Comparison of ENCODE assay signal across 2 cellular contexts in the genomic region with DNA sequence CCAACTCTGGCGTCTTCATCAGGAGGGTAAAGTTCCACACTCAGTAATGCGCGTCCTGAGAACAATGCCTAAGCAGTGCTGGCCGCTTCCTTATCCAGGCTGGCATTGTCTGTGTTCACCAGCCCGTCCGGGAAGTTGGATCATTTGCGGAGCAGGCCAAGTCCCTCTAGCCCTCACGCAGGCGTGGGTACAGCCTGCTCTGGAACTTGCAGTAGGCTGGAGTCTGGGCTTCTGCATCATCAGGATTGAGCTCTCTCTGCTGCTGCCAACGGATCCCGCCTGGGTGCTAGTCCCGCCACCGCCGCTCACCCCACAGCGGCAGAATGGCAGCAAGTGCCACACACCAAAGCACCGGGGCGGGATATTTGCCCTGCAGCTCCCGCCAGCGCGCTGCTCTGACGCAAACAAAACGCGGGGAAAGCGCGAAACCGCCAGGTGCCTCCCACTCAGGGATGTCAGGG.
TF ChIP-seq lines count a peak whose summit lies in the region.

No MANE protein-coding gene starts in this region.

TF ChIP-seq in SK-N-SH treated with all-trans-retinoic acid at 6 μM for 48 hours, 23 proteins besides CTCF, POLR2A, EP300 and RAD21 (continued from another document):
- TF ChIP-seq POU6F1 (CRISPR knock-in tag; IDR thresholded peaks at IDR 0.05; ENCODE audit: borderline replicate concordance, low read depth) (no peak), PPARA (CRISPR knock-in tag; IDR thresholded peaks at IDR 0.05; ENCODE audit: borderline replicate concordance) (no peak), GLIS3 (CRISPR knock-in tag; IDR thresholded peaks at IDR 0.05) (no peak), RARB (CRISPR knock-in tag; IDR thresholded peaks at IDR 0.05) (no peak), CSDC2 (CRISPR knock-in tag; IDR thresholded peaks at IDR 0.05) (no peak), ESRRG (CRISPR knock-in tag; IDR thresholded peaks at IDR 0.05) (no peak), ZNF70 (CRISPR knock-in tag; IDR thresholded peaks at IDR 0.05) (no peak), PATZ1 (CRISPR knock-in tag; IDR thresholded peaks at IDR 0.05; ENCODE audit: borderline replicate concordance) (no peak), ZFP3 (CRISPR knock-in tag; IDR thresholded peaks at IDR 0.05) (no peak), ZNF8 (CRISPR knock-in tag; IDR thresholded peaks at IDR 0.05) (no peak), OSR1 (CRISPR knock-in tag; IDR thresholded peaks at IDR 0.05) (no peak), SNAI2 (CRISPR knock-in tag; IDR thresholded peaks at IDR 0.05) (no peak), ZFP30 (CRISPR knock-in tag; IDR thresholded peaks at IDR 0.05) (no peak), ISL1 (CRISPR knock-in tag; IDR thresholded peaks at IDR 0.05) (no peak)
- TF ChIP-seq, protein P1, sequence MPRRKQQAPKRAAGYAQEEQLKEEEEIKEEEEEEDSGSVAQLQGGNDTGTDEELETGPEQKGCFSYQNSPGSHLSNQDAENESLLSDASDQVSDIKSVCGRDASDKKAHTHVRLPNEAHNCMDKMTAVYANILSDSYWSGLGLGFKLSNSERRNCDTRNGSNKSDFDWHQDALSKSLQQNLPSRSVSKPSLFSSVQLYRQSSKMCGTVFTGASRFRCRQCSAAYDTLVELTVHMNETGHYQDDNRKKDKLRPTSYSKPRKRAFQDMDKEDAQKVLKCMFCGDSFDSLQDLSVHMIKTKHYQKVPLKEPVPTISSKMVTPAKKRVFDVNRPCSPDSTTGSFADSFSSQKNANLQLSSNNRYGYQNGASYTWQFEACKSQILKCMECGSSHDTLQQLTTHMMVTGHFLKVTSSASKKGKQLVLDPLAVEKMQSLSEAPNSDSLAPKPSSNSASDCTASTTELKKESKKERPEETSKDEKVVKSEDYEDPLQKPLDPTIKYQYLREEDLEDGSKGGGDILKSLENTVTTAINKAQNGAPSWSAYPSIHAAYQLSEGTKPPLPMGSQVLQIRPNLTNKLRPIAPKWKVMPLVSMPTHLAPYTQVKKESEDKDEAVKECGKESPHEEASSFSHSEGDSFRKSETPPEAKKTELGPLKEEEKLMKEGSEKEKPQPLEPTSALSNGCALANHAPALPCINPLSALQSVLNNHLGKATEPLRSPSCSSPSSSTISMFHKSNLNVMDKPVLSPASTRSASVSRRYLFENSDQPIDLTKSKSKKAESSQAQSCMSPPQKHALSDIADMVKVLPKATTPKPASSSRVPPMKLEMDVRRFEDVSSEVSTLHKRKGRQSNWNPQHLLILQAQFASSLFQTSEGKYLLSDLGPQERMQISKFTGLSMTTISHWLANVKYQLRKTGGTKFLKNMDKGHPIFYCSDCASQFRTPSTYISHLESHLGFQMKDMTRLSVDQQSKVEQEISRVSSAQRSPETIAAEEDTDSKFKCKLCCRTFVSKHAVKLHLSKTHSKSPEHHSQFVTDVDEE (CRISPR knock-in tag; IDR thresholded peaks at IDR 0.05): no peak

TF ChIP-seq in SK-N-SH, 30 proteins besides CTCF, POLR2A, EP300 and RAD21 (continued from another document):
- TF ChIP-seq REST (IDR thresholded peaks at IDR 0.05; ENCODE audit: low read depth, low read length) (no peak), IRF3 (IDR thresholded peaks at IDR 0.05; ENCODE audit: low read depth, low read length) (no peak), MEF2A (IDR thresholded peaks at IDR 0.05; ENCODE audit: borderline replicate concordance, low read depth) (no peak), TCF12 (IDR thresholded peaks at IDR 0.05) (no peak), ELF1 (IDR thresholded peaks at IDR 0.05) (no peak), RFX5 (IDR thresholded peaks at IDR 0.05; ENCODE audit: low read length) (no peak), FOSL2 (IDR thresholded peaks at IDR 0.05; ENCODE audit: borderline replicate concordance, low read depth) (no peak), TEAD4 (IDR thresholded peaks at IDR 0.05; ENCODE audit: borderline replicate concordance, insufficient read depth) (no peak)
- TF ChIP-seq, protein P2, sequence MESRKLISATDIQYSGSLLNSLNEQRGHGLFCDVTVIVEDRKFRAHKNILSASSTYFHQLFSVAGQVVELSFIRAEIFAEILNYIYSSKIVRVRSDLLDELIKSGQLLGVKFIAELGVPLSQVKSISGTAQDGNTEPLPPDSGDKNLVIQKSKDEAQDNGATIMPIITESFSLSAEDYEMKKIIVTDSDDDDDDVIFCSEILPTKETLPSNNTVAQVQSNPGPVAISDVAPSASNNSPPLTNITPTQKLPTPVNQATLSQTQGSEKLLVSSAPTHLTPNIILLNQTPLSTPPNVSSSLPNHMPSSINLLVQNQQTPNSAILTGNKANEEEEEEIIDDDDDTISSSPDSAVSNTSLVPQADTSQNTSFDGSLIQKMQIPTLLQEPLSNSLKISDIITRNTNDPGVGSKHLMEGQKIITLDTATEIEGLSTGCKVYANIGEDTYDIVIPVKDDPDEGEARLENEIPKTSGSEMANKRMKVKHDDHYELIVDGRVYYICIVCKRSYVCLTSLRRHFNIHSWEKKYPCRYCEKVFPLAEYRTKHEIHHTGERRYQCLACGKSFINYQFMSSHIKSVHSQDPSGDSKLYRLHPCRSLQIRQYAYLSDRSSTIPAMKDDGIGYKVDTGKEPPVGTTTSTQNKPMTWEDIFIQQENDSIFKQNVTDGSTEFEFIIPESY (IDR thresholded peaks at IDR 0.05; ENCODE audit: borderline replicate concordance, low read depth): no peak
TF ChIP-seq in SK-N-SH: peak in this region for 0.
